ENCODE assay signal across 1 cellular context in genomic region chr12:127893875-127894635, GRCh38.
TF ChIP-seq lines count a peak whose summit lies in the region.

No MANE protein-coding gene starts in this region.

TF ChIP-seq in H1, 55 proteins besides CTCF, POLR2A, EP300 and RAD21 (continued from another document):
- TF ChIP-seq CHD7 (IDR thresholded peaks at IDR 0.05; ENCODE audit: insufficient replicate concordance, low read length) (peak; percentile 29), KDM5A (IDR thresholded peaks at IDR 0.05; ENCODE audit: low read length) (no peak), HDAC2 (IDR thresholded peaks at IDR 0.05; ENCODE audit: borderline replicate concordance in 1 of 2, low read depth in 2 of 2, low read length in 2 of 2) (no peak), GTF2F1 (IDR thresholded peaks at IDR 0.05; ENCODE audit: borderline replicate concordance, low read depth, low read length) (no peak), JUND (IDR thresholded peaks at IDR 0.05; ENCODE audit: low read length) (no peak), POLR2AphosphoS5 (IDR thresholded peaks at IDR 0.05; ENCODE audit: low read depth, low read length) (no peak)
TF ChIP-seq in H1: peak in this region for 1.
